ENCODE assay signal across 1 cellular context in genomic region chr20:53786445-53787267, GRCh38.
TF ChIP-seq lines count a peak whose summit lies in the region.

No MANE protein-coding gene starts in this region.

TF ChIP-seq in A549, 52 proteins besides CTCF, POLR2A, EP300 and RAD21 (continued from another document):
- TF ChIP-seq MAZ (IDR thresholded peaks at IDR 0.05; ENCODE audit: borderline replicate concordance, low read depth, low read length) (no peak), USF2 (IDR thresholded peaks at IDR 0.05) (no peak), HMGXB4 (CRISPR knock-in tag; IDR thresholded peaks at IDR 0.05; ENCODE audit: borderline replicate concordance) (no peak), E2F6 (IDR thresholded peaks at IDR 0.05; ENCODE audit: borderline replicate concordance, low read depth) (0 out of 2 replicates have a peak, but pooled peaks have one; percentile 31), CHD4 (IDR thresholded peaks at IDR 0.05; ENCODE audit: borderline replicate concordance) (no peak), RCOR1 (IDR thresholded peaks at IDR 0.05; ENCODE audit: low read depth, low read length) (no peak), HES2 (IDR thresholded peaks at IDR 0.05) (no peak), JUNB (IDR thresholded peaks at IDR 0.05) (no peak), HEYL (CRISPR knock-in tag; IDR thresholded peaks at IDR 0.05) (no peak)
